ENCODE assay signal across 19 cellular contexts in genomic region chr16:12798171-12798570, GRCh38.
"Had no signal": no experiment of that assay in that cellular context is flagged by ENCODE, and none has a peak within 500 bp of the region (broad histone marks: within the 10 kb centered on the region; RNA-seq: fewer than 3 reads in every experiment).

No MANE protein-coding gene starts in this region.

- H3K36me3 ChIP-seq: esophagus squamous epithelium, stomach, thyroid gland, vagina had no signal

- H2AFZ ChIP-seq: parathyroid adenoma had no signal

- H3K9me3 ChIP-seq: esophagus squamous epithelium, spleen, stomach, thyroid gland, vagina had no signal

- H3K9ac ChIP-seq: parathyroid adenoma had no signal

- H3K27me3 ChIP-seq: esophagus squamous epithelium, spleen, stomach, thyroid gland, vagina had no signal

- H3K4me3 ChIP-seq: esophagus squamous epithelium, lung, spleen, stomach, thyroid gland, vagina had no signal

- H3K9me3 Mint-ChIP-seq: effector memory CD8-positive, alpha-beta T cell; memory B cell; natural killer cell had no signal

- H3K79me2 ChIP-seq: parathyroid adenoma had no signal

- H3K27me3 Mint-ChIP-seq: effector memory CD8-positive, alpha-beta T cell; memory B cell; progenitor cell of endocrine pancreas had no signal

- H3K4me3 Mint-ChIP-seq: effector memory CD8-positive, alpha-beta T cell; memory B cell; natural killer cell had no signal

- H3K36me3 Mint-ChIP-seq: natural killer cell had no signal

- H3K27ac Mint-ChIP-seq: effector memory CD8-positive, alpha-beta T cell; memory B cell; natural killer cell; progenitor cell of endocrine pancreas had no signal

- H3K27ac ChIP-seq: esophagus squamous epithelium, parathyroid adenoma, spleen, stomach, thyroid gland, vagina had no signal

- DNase-seq: cortex of kidney; effector memory CD8-positive, alpha-beta T cell; erythroblast; esophagus squamous epithelium; foreskin melanocyte; kidney; natural killer cell; spleen; stimulated activated CD4-positive, alpha-beta T cell treated with anti-CD3 and anti-CD28 coated beads, Interleukin-2, amount 100 ng/mL, for 48 hours; stimulated activated CD8-positive, alpha-beta memory T cell treated with anti-CD3 and anti-CD28 coated beads, Interleukin-4, amount 100 ng/mL, for 48 hours; stimulated activated naive CD4-positive, alpha-beta T cell treated with Interleukin-2 at 50 U/mL for 16 hours; stomach; thyroid gland; trophoblast cell had no signal
